ENCODE assay signal across 1 cellular context in the genomic region with DNA sequence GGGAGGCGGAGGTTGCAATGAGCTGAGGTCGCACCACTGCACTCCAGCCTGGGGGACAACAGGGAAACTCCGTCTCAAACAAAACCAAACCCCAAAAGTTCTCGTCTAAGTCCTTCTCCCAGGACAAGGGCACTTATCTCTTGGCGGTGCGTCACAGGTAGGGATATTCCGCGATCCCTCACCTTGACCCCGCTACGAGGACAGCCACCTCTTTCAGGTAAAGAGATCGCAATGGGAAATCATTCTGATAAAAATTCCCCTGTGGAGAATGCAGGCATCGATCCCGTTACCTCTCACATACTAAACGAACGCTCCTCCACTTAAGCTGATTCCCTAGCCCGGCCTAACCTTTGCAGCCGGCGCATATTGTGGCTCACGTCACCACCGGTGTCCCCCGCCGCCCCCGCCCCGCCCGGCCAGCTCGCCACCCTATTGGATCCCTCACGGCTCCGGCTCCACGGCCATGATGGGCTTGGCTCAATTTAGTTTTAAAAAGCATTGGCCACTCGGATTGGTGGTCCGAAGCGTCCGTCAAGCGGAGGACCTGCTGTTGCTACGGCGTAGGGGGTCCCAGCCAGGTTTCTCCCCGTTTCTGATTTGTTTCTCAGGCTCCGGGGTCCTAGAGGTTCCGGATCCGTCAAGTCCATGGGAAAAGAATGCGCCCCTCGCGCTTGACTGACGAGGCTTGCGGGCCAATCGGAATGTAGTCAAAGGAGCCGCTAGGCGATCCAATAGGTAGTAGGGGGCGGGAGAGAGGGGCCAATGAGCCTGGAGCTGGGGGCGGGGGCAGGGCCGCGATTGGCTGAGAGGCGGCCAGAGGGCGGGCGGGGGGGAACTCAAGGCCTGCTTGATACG.
TF ChIP-seq lines count a peak whose summit lies in the region.

No MANE protein-coding gene starts in this region.

TF ChIP-seq in WTC11, 78 proteins besides CTCF, POLR2A, EP300 and RAD21 (continued from another document):
- no peak for TF ChIP-seq ZNF512 (CRISPR knock-in tag; IDR thresholded peaks at IDR 0.05; ENCODE audit: borderline replicate concordance)
- no peak for TF ChIP-seq ZNF423 (CRISPR knock-in tag; IDR thresholded peaks at IDR 0.05)
